Comparison of ENCODE assay signal across 12 cellular contexts in the genomic region with DNA sequence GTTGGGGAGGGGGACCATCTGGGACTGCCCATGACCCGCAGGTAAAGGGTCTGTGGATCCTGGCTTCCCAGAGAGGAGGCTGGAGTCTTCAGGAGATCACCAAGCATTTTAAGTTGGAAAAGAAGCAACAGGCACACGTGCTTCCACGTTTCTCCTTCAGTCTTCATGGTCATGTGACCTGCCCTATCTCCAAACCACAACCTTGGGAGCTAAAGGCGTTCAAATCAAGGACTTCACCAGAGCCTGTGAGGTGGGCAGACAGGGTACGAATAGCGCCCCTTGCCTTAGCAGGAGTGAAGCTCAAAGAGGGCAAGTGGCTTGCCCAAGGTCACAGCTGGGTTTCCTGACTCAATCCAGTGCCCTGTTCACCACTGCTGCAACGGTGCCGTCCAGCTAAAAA. TPM values are rescaled to one million over a fixed set of nuclear protein-coding genes. Genes with fewer than 3 reads are reported as not detected.
A peak's percentile ranks its signal among the peaks of the same experiment; 100 is the strongest.
DNase-seq lines count a peak whose midpoint lies in the region; ATAC-seq and TF ChIP-seq lines count a peak whose summit lies in the region.
"Had no signal": no experiment of that assay in that cellular context is flagged by ENCODE, and none has a peak within 500 bp of the region (broad histone marks: within the 10 kb centered on the region; RNA-seq: fewer than 3 reads in every experiment).

No MANE protein-coding gene starts in this region.

- H3K27ac Mint-ChIP-seq in activated naive CD4-positive, alpha-beta T cell treated with anti-CD3 and anti-CD28 coated beads, Interleukin-2, amount 50 U/mL, for 24 hours, result peak overlapping the region; percentile 68
- peak overlapping the region in 1 of 2 donors; percentile 55 for H3K27ac Mint-ChIP-seq in activated naive CD4-positive, alpha-beta T cell treated with anti-CD3 and anti-CD28 coated beads, Interleukin-2, amount 50 U/mL, for 72 hours
- peak overlapping the region; percentile 70 for H3K27ac Mint-ChIP-seq in activated naive CD8-positive, alpha-beta T cell treated with anti-CD3 and anti-CD28 coated beads, Interleukin-2, amount 50 U/mL, for 24 hours
- H3K27ac Mint-ChIP-seq: activated B cell treated with CpG ODN at 0.5 μM for 24 hours, B cell had no signal

- H3K36me3 Mint-ChIP-seq in activated naive CD4-positive, alpha-beta T cell treated with anti-CD3 and anti-CD28 coated beads, Interleukin-2, amount 50 U/mL, for 24 hours, result peaks cover 3% of the 10 kb centered on the region
- H3K36me3 Mint-ChIP-seq in activated naive CD4-positive, alpha-beta T cell treated with anti-CD3 and anti-CD28 coated beads, Interleukin-2, amount 50 U/mL, for 72 hours, result no peaks in the 10 kb centered on the region
- peaks cover 1% of the 10 kb centered on the region for H3K36me3 Mint-ChIP-seq in activated naive CD8-positive, alpha-beta T cell treated with anti-CD3 and anti-CD28 coated beads, Interleukin-2, amount 50 U/mL, for 24 hours (ENCODE audit: low read depth)

- H3K27me3 ChIP-seq in lung (ENCODE audit: control insufficient read depth, insufficient read depth), result no peaks in the 10 kb centered on the region
- H3K27me3 ChIP-seq in tibial nerve, result no peaks in the 10 kb centered on the region

- no peaks in the 10 kb centered on the region for H3K27me3 Mint-ChIP-seq in activated naive CD4-positive, alpha-beta T cell treated with anti-CD3 and anti-CD28 coated beads, Interleukin-2, amount 50 U/mL, for 24 hours
- no peaks in the 10 kb centered on the region for H3K27me3 Mint-ChIP-seq in activated naive CD8-positive, alpha-beta T cell treated with anti-CD3 and anti-CD28 coated beads, Interleukin-2, amount 50 U/mL, for 24 hours
- H3K27me3 Mint-ChIP-seq: activated B cell treated with CpG ODN at 0.5 μM for 24 hours, B cell had no signal

- peaks cover 0 to 2% of the 10 kb centered on the region in 2 donors for H3K36me3 ChIP-seq in lung (ENCODE audit: control insufficient read depth in 2 of 2, insufficient read depth in 2 of 2, low read length in 2 of 2)
- peaks cover 0 to 11% (median 0%) of the 10 kb centered on the region in 3 donors for H3K36me3 ChIP-seq in tibial nerve

- TF ChIP-seq EP300 in tibial nerve (IDR thresholded peaks at IDR 0.05), result no peak

- 28 to 45% methylated on average over 8 of the region's 8 CpGs for WGBS in lung, 2 donors
- WGBS in tibial nerve, 2 donors, result 40 to 47% methylated on average over 8 of the region's 8 CpGs

- H3K4me1 Mint-ChIP-seq in activated naive CD4-positive, alpha-beta T cell treated with anti-CD3 and anti-CD28 coated beads, Interleukin-2, amount 50 U/mL, for 24 hours, result peaks cover 64% of the 10 kb centered on the region
- H3K4me1 Mint-ChIP-seq in activated naive CD8-positive, alpha-beta T cell treated with anti-CD3 and anti-CD28 coated beads, Interleukin-2, amount 50 U/mL, for 24 hours, result peaks cover 49% of the 10 kb centered on the region

- peaks cover 20 to 22% of the 10 kb centered on the region in 2 donors for H3K4me1 ChIP-seq in lung (ENCODE audit: control insufficient read depth in 2 of 2, insufficient read depth in 2 of 2, low read length in 2 of 2)
- H3K4me1 ChIP-seq in tibial nerve, result peaks cover 0 to 85% (median 48%) of the 10 kb centered on the region in 4 donors

- no peak for TF ChIP-seq CTCF in lung (IDR thresholded peaks at IDR 0.05; ENCODE audit: control extremely low read depth, extremely low read depth)
- TF ChIP-seq CTCF in tibial nerve (IDR thresholded peaks at IDR 0.05), result no peak
- TF ChIP-seq CTCF in GM10266 (IDR thresholded peaks at IDR 0.05; ENCODE audit: control insufficient read depth, insufficient read depth, low read depth, missing control alignments), result no peak

- no peaks in the 10 kb centered on the region for H3K9me3 Mint-ChIP-seq in activated naive CD4-positive, alpha-beta T cell treated with anti-CD3 and anti-CD28 coated beads, Interleukin-2, amount 50 U/mL, for 24 hours
- H3K9me3 Mint-ChIP-seq in activated naive CD4-positive, alpha-beta T cell treated with anti-CD3 and anti-CD28 coated beads, Interleukin-2, amount 50 U/mL, for 72 hours, result no peaks in the 10 kb centered on the region
- no peaks in the 10 kb centered on the region for H3K9me3 Mint-ChIP-seq in activated naive CD8-positive, alpha-beta T cell treated with anti-CD3 and anti-CD28 coated beads, Interleukin-2, amount 50 U/mL, for 24 hours
- H3K9me3 Mint-ChIP-seq: activated B cell treated with CpG ODN at 0.5 μM for 24 hours had no signal

- no peak for TF ChIP-seq POLR2A in tibial nerve (IDR thresholded peaks at IDR 0.05)

- peak overlapping the region; percentile 61 to 71 for H3K27ac ChIP-seq in lung (ENCODE audit: low read depth in 1 of 2, low read length in 1 of 2)
- peak overlapping the region; percentile 13 to 84 (median 54) for H3K27ac ChIP-seq in tibial nerve

- DNase-seq in activated naive CD4-positive, alpha-beta T cell treated with anti-CD3 and anti-CD28 coated beads, Interleukin-2, amount 50 U/mL, for 72 hours (ENCODE audit: low spot score in 2 of 2), result no peak
- DNase-seq in activated naive CD8-positive, alpha-beta T cell treated with anti-CD3 and anti-CD28 coated beads, Interleukin-2, amount 50 U/mL, for 24 hours, result no peak
- DNase-seq in lung (ENCODE audit: low spot score), result no peak
- DNase-seq in tibial nerve (ENCODE audit: low spot score in 2 of 2), result no peak
- no peak for DNase-seq in GM10266 (ENCODE audit: extremely low spot score)
- no peak for DNase-seq in effector CD8-positive, alpha-beta T cell (lab: John Stamatoyannopoulos, UW)
- no peak for DNase-seq in stimulated activated CD8-positive, alpha-beta memory T cell treated with anti-CD3 and anti-CD28 coated beads, Interleukin-4, amount 100 ng/mL, for 48 hours
- DNase-seq: activated B cell treated with CpG ODN at 0.5 μM for 24 hours, aorta, NCI-H2029 had no signal

- no peaks in the 10 kb centered on the region for H3K9me3 ChIP-seq in lung (ENCODE audit: control insufficient read depth in 2 of 2, insufficient read depth in 1 of 2, low read length in 1 of 2)
- H3K9me3 ChIP-seq in tibial nerve, result no peaks in the 10 kb centered on the region

- no peak overlapping the region for H3K4me3 ChIP-seq in lung
- H3K4me3 ChIP-seq in tibial nerve, result no peak overlapping the region

- no peak for ATAC-seq in activated naive CD4-positive, alpha-beta T cell treated with anti-CD3 and anti-CD28 coated beads, Interleukin-2, amount 50 U/mL, for 72 hours
- ATAC-seq in activated naive CD8-positive, alpha-beta T cell treated with anti-CD3 and anti-CD28 coated beads, Interleukin-2, amount 50 U/mL, for 24 hours, result no peak
- ATAC-seq in lung (ENCODE audit: insufficient read depth, low FRiP score), result no peak

- H3K4me3 Mint-ChIP-seq in activated naive CD4-positive, alpha-beta T cell treated with anti-CD3 and anti-CD28 coated beads, Interleukin-2, amount 50 U/mL, for 24 hours, result no peak overlapping the region
- no peak overlapping the region for H3K4me3 Mint-ChIP-seq in activated naive CD8-positive, alpha-beta T cell treated with anti-CD3 and anti-CD28 coated beads, Interleukin-2, amount 50 U/mL, for 24 hours
- H3K4me3 Mint-ChIP-seq: activated B cell treated with CpG ODN at 0.5 μM for 24 hours, B cell had no signal

RNA-seq across cellular contexts. Expression of a gene that starts 6.7 kb away (rescaled TPM):
- 10 to 100 TPM; 21.4 to 22.0 TPM for total RNA-seq in activated naive CD4-positive, alpha-beta T cell treated with anti-CD3 and anti-CD28 coated beads, Interleukin-2, amount 50 U/mL, for 72 hours
- total RNA-seq in lung (10 to 100 TPM; 39.9 to 82.4 TPM), tibial nerve (100 to 1,000 TPM in 1 of 4 donors, 10 to 100 TPM in 3; 61.1 to 138 (median 72.0) TPM)
- polyA plus RNA-seq in lung, result 10 to 100 TPM; 26.3 to 39.9 TPM

RNA-seq across cellular contexts. Expression of a gene that starts 51.1 kb away (rescaled TPM):
- total RNA-seq in activated naive CD4-positive, alpha-beta T cell treated with anti-CD3 and anti-CD28 coated beads, Interleukin-2, amount 50 U/mL, for 72 hours, result 100 to 1,000 TPM in 1 of 2 donors, 10 to 100 TPM in 1; 99.6 to 110 TPM
- total RNA-seq in lung, result 100 to 1,000 TPM; 118 to 121 TPM
- 100 to 1,000 TPM in 1 of 2 donors, 10 to 100 TPM in 1; 87.2 to 106 TPM for polyA plus RNA-seq in lung
- 100 to 1,000 TPM; 122 to 235 (median 164) TPM for total RNA-seq in tibial nerve
